Comparison of ENCODE assay signal across 10 cellular contexts in genomic region chr17:79048826-79049755, GRCh38. TPM values are rescaled to one million over a fixed set of nuclear protein-coding genes. Genes with fewer than 3 reads are reported as not detected.
"Had no signal": no experiment of that assay in that cellular context is flagged by ENCODE, and none has a peak within 500 bp of the region (broad histone marks: within the 10 kb centered on the region; RNA-seq: fewer than 3 reads in every experiment).

No MANE protein-coding gene starts in this region.

- H3K79me2 ChIP-seq: parathyroid adenoma had no signal

- H3K4me3 ChIP-seq: dorsolateral prefrontal cortex had no signal

- H3K27ac ChIP-seq: parathyroid adenoma had no signal

- ATAC-seq: SK-N-SH treated with all-trans-retinoic acid at 6 μM for 48 hours; stimulated activated memory B cell treated with anti-CD40 and anti-IgM and Interleukin-4, amounts not matched to agents 10 μg/mL and 1 μg/mL and 100 μg/mL, for 72 hours had no signal

- DNase-seq: activated CD4-positive, alpha-beta T cell treated with anti-CD3 and anti-CD28 coated beads, Interleukin-2, amount 50 U/mL, for 1 hour; amygdala; dorsolateral prefrontal cortex; hypothalamus; nephron progenitor cell; stimulated activated CD4-positive, alpha-beta T cell treated with anti-CD3 and anti-CD28 coated beads, Interleukin-1b, Interleukin-23, amount 100 ng/mL, for 48 hours had no signal

- H2AFZ ChIP-seq: parathyroid adenoma had no signal

- H3K4me1 ChIP-seq: parathyroid adenoma had no signal

- H3K9ac ChIP-seq: parathyroid adenoma had no signal

RNA-seq across cellular contexts. Expression of gene C1QTNF1, which starts 25.1 kb away (rescaled TPM):
- total RNA-seq: activated T-helper 2 cell treated with anti-CD3 and anti-CD28 coated beads, Interferon-gamma antibody, Interleukin-2, Interleukin-4, amounts not matched to agents 10 μg/mL and 5 μg/mL and 100 μg/mL, durations not matched to agents 14 hours and 24 hours and 36 hours had no signal
